ENCODE assay signal across 10 cellular contexts in genomic region chr12:54005531-54005852, GRCh38. TPM values are rescaled to one million over a fixed set of nuclear protein-coding genes. Genes with fewer than 3 reads are reported as not detected.
DNase-seq lines count a peak whose midpoint lies in the region; ATAC-seq and TF ChIP-seq lines count a peak whose summit lies in the region.
"Had no signal": no experiment of that assay in that cellular context is flagged by ENCODE, and none has a peak within 500 bp of the region (broad histone marks: within the 10 kb centered on the region; RNA-seq: fewer than 3 reads in every experiment).

No MANE protein-coding gene starts in this region.

- H3K9me3 Mint-ChIP-seq in activated CD4-positive, alpha-beta memory T cell treated with anti-CD3 and anti-CD28 coated beads for 36 hours = no peaks in the 10 kb centered on the region
- no peaks in the 10 kb centered on the region for H3K9me3 Mint-ChIP-seq in activated CD4-positive, alpha-beta memory T cell treated with anti-CD3 and anti-CD28 coated beads, Interleukin-2, amount 10 ng/mL, durations not matched to agents 7 days and 5 days
- no peaks in the 10 kb centered on the region for H3K9me3 Mint-ChIP-seq in stimulated activated effector memory CD8-positive, alpha-beta T cell treated with anti-CD3 and anti-CD28 coated beads, Interleukin-12 subunit alpha, Interleukin-12 subunit beta, amount 100 ng/mL, for 72 hours
- H3K9me3 Mint-ChIP-seq: activated naive CD4-positive, alpha-beta T cell treated with anti-CD3 and anti-CD28 coated beads, Interleukin-2, amount 10 ng/mL, durations not matched to agents 7 days and 5 days had no signal

- CTCF ChIA-PET in activated CD4-positive, alpha-beta memory T cell treated with anti-CD3 and anti-CD28 coated beads for 36 hours (lab: Charles Lee) = interaction anchor here (0.6 to 9.3 kb wide), 18 partner anchors 9 to 209 kb away, joined by 3 to 127 read pairs (median 7); partner anchors contain the start of genes HOXC10, HOXC13, HOXC5 and SMUG1
- CTCF ChIA-PET in activated CD4-positive, alpha-beta memory T cell treated with anti-CD3 and anti-CD28 coated beads, Interleukin-2, amount 10 ng/mL, durations not matched to agents 7 days and 5 days (lab: Charles Lee) = interaction anchor here (0.6 to 7.0 kb wide), 20 partner anchors 9 to 492 kb away, joined by 3 to 74 read pairs (median 5); partner anchors contain the start of genes HOXC10, HOXC5, NCKAP1L and SMUG1
- CTCF ChIA-PET in PC-3 (lab: Charles Lee) = interaction anchor here (0.6 to 1.5 kb wide), 7 partner anchors 20 to 209 kb away, joined by 3 to 17 read pairs (median 4); partner anchors contain the start of genes HOXC10 and HOXC5

- H3K27ac ChIP-seq in PC-3 (ENCODE audit: low read length) = no peak overlapping the region

- peak overlapping the region; percentile 19 for H3K27ac Mint-ChIP-seq in activated CD4-positive, alpha-beta memory T cell treated with anti-CD3 and anti-CD28 coated beads for 36 hours
- no peak overlapping the region for H3K27ac Mint-ChIP-seq in activated CD4-positive, alpha-beta memory T cell treated with anti-CD3 and anti-CD28 coated beads, Interleukin-2, amount 10 ng/mL, durations not matched to agents 7 days and 5 days
- no peak overlapping the region for H3K27ac Mint-ChIP-seq in stimulated activated effector memory CD8-positive, alpha-beta T cell treated with anti-CD3 and anti-CD28 coated beads, Interleukin-12 subunit alpha, Interleukin-12 subunit beta, amount 100 ng/mL, for 72 hours
- H3K27ac Mint-ChIP-seq: activated naive CD4-positive, alpha-beta T cell treated with anti-CD3 and anti-CD28 coated beads, Interleukin-2, amount 10 ng/mL, durations not matched to agents 7 days and 5 days had no signal

- no peaks in the 10 kb centered on the region for H3K9me2 ChIP-seq in PC-3 (replicated peaks; ENCODE audit: low read length)

- H3K4me3 Mint-ChIP-seq in activated CD4-positive, alpha-beta memory T cell treated with anti-CD3 and anti-CD28 coated beads for 36 hours = no peak overlapping the region
- no peak overlapping the region for H3K4me3 Mint-ChIP-seq in activated CD4-positive, alpha-beta memory T cell treated with anti-CD3 and anti-CD28 coated beads, Interleukin-2, amount 10 ng/mL, durations not matched to agents 7 days and 5 days
- peak overlapping the region; percentile 75 for H3K4me3 Mint-ChIP-seq in stimulated activated effector memory CD8-positive, alpha-beta T cell treated with anti-CD3 and anti-CD28 coated beads, Interleukin-12 subunit alpha, Interleukin-12 subunit beta, amount 100 ng/mL, for 72 hours

- peaks cover 93% of the 10 kb centered on the region for H3K27me3 Mint-ChIP-seq in activated CD4-positive, alpha-beta memory T cell treated with anti-CD3 and anti-CD28 coated beads for 36 hours
- H3K27me3 Mint-ChIP-seq in activated CD4-positive, alpha-beta memory T cell treated with anti-CD3 and anti-CD28 coated beads, Interleukin-2, amount 10 ng/mL, durations not matched to agents 7 days and 5 days = peaks cover 95% of the 10 kb centered on the region

- H3K36me3 ChIP-seq in PC-3 (ENCODE audit: low read depth, low read length) (no peaks in the 10 kb centered on the region), iPS-15b (ENCODE audit: control insufficient read depth, insufficient read depth, low read length) (no peaks in the 10 kb centered on the region)

- H3K4me1 ChIP-seq in PC-3 (ENCODE audit: insufficient read depth, low read length) (peaks cover 21% of the 10 kb centered on the region), iPS-15b (ENCODE audit: control insufficient read depth, insufficient read depth, low read length) (no peaks in the 10 kb centered on the region)

- no peaks in the 10 kb centered on the region for H3K36me3 Mint-ChIP-seq in activated CD4-positive, alpha-beta memory T cell treated with anti-CD3 and anti-CD28 coated beads for 36 hours
- peaks cover 3% of the 10 kb centered on the region for H3K36me3 Mint-ChIP-seq in activated CD4-positive, alpha-beta memory T cell treated with anti-CD3 and anti-CD28 coated beads, Interleukin-2, amount 10 ng/mL, durations not matched to agents 7 days and 5 days (ENCODE audit: low read depth)
- no peaks in the 10 kb centered on the region for H3K36me3 Mint-ChIP-seq in stimulated activated effector memory CD8-positive, alpha-beta T cell treated with anti-CD3 and anti-CD28 coated beads, Interleukin-12 subunit alpha, Interleukin-12 subunit beta, amount 100 ng/mL, for 72 hours

- POLR2A ChIA-PET in activated CD4-positive, alpha-beta memory T cell treated with anti-CD3 and anti-CD28 coated beads for 36 hours (lab: Charles Lee) = no interaction called here
- POLR2A ChIA-PET in activated CD4-positive, alpha-beta memory T cell treated with anti-CD3 and anti-CD28 coated beads, Interleukin-2, amount 10 ng/mL, durations not matched to agents 7 days and 5 days (lab: Charles Lee) = interaction anchor here (0.8 to 1.0 kb wide), 2 partner anchors 47 to 196 kb away, joined by 3 read pairs; no protein-coding TSS in a partner anchor
- POLR2A ChIA-PET in PC-3 (lab: Charles Lee; ENCODE audit: unreplicated experiment) = interaction anchor here (0.7 kb wide), 1 partner anchor 186 kb away, joined by 9 read pairs; no protein-coding TSS in a partner anchor

- H3K27me3 ChIP-seq in PC-3 (ENCODE audit: low read length) = no peaks in the 10 kb centered on the region
- peaks cover 95% of the 10 kb centered on the region for H3K27me3 ChIP-seq in iPS-15b (ENCODE audit: control insufficient read depth, insufficient read depth, low read length)

- H3K79me2 ChIP-seq in PC-3 (ENCODE audit: low read length) = peaks cover 14% of the 10 kb centered on the region

- H3K4me1 Mint-ChIP-seq in activated CD4-positive, alpha-beta memory T cell treated with anti-CD3 and anti-CD28 coated beads for 36 hours (ENCODE audit: low read depth) = peaks cover 20% of the 10 kb centered on the region
- peaks cover 23% of the 10 kb centered on the region for H3K4me1 Mint-ChIP-seq in activated CD4-positive, alpha-beta memory T cell treated with anti-CD3 and anti-CD28 coated beads, Interleukin-2, amount 10 ng/mL, durations not matched to agents 7 days and 5 days
- H3K4me1 Mint-ChIP-seq in stimulated activated effector memory CD8-positive, alpha-beta T cell treated with anti-CD3 and anti-CD28 coated beads, Interleukin-12 subunit alpha, Interleukin-12 subunit beta, amount 100 ng/mL, for 72 hours = peaks cover 33% of the 10 kb centered on the region

- H3K4me2 ChIP-seq in PC-3 (ENCODE audit: low read length) = peak overlapping the region; percentile 71

- H2AFZ ChIP-seq in PC-3 (ENCODE audit: low read length) = peak overlapping the region; percentile 63

- BruUV-seq in PC-3 (replicated peaks; lab: Mats Ljungman, UMichigan) = no TSS peak

- no peak for ATAC-seq in PC-3
- ATAC-seq in stimulated activated effector memory CD8-positive, alpha-beta T cell treated with anti-CD3 and anti-CD28 coated beads, Interleukin-12 subunit alpha, Interleukin-12 subunit beta, amount 100 ng/mL, for 72 hours = no peak
- ATAC-seq in HG02981 (IDR thresholded peaks at IDR 0.05; ENCODE audit: unreplicated experiment) = no peak

- H3F3A ChIP-seq in PC-3 (ENCODE audit: low read length, unreplicated experiment) = no peaks in the 10 kb centered on the region

- TF ChIP-seq CTCF in PC-3 (conservative IDR thresholded peaks at IDR 0.05; ENCODE audit: low read depth, low read length) = no peak

- intact Hi-C loops in activated CD4-positive, alpha-beta memory T cell treated with anti-CD3 and anti-CD28 coated beads for 36 hours (cut with micrococcal nuclease) = loop anchor here (10.0 kb wide), 1 partner anchor 359 kb away; the partner anchor contains the start of gene GPR84
- intact Hi-C loops in PC-3 (cut with micrococcal nuclease) = no loop called here

- H4K20me1 ChIP-seq in PC-3 (ENCODE audit: low read length) = no peaks in the 10 kb centered on the region

- H3K9ac ChIP-seq in PC-3 (ENCODE audit: low read length) = no peak overlapping the region
- H3K9ac ChIP-seq in iPS-15b (ENCODE audit: low read depth, low read length) = no peak overlapping the region

- DNase-seq in activated CD4-positive, alpha-beta memory T cell treated with anti-CD3 and anti-CD28 coated beads for 36 hours = no peak
- no peak for DNase-seq in activated CD4-positive, alpha-beta memory T cell treated with anti-CD3 and anti-CD28 coated beads, Interleukin-2, amount 10 ng/mL, durations not matched to agents 7 days and 5 days
- DNase-seq in PC-3 = no peak
- DNase-seq in stimulated activated effector memory CD8-positive, alpha-beta T cell treated with anti-CD3 and anti-CD28 coated beads, Interleukin-12 subunit alpha, Interleukin-12 subunit beta, amount 100 ng/mL, for 72 hours (ENCODE audit: low spot score in 2 of 2) = no peak
- DNase-seq in stimulated activated CD8-positive, alpha-beta memory T cell treated with anti-CD3 and anti-CD28 coated beads, Interleukin-4, amount 100 ng/mL, for 48 hours = no peak
- no peak for DNase-seq in GM19238 (ENCODE audit: insufficient read length, low spot score)

- H3K4me3 ChIP-seq in PC-3 (ENCODE audit: low read length) (peak overlapping the region; percentile 47; the same call in 1 of the 2 replicates), iPS-15b (ENCODE audit: low read depth, low read length) (peak overlapping the region; percentile 18)

- H3K9me3 ChIP-seq in PC-3 (ENCODE audit: low read length) = no peaks in the 10 kb centered on the region
- no peaks in the 10 kb centered on the region for H3K9me3 ChIP-seq in iPS-15b (ENCODE audit: control insufficient read depth, insufficient read depth, low read length)

RNA-seq across cellular contexts. Expression of gene HOXC8, which starts 3.3 kb away (rescaled TPM):
- not detected for total RNA-seq in activated CD4-positive, alpha-beta memory T cell treated with anti-CD3 and anti-CD28 coated beads for 36 hours
- not detected for total RNA-seq in activated CD4-positive, alpha-beta memory T cell treated with anti-CD3 and anti-CD28 coated beads, Interleukin-2, amount 10 ng/mL, durations not matched to agents 7 days and 5 days
- 1.1 and 2.4 TPM in 2 replicates for total RNA-seq in PC-3 (2014; rRNA removed)

RNA-seq across cellular contexts. Expression of gene HOXC9, which starts 5.5 kb away (rescaled TPM):
- total RNA-seq in activated CD4-positive, alpha-beta memory T cell treated with anti-CD3 and anti-CD28 coated beads for 36 hours = not detected
- not detected for total RNA-seq in activated CD4-positive, alpha-beta memory T cell treated with anti-CD3 and anti-CD28 coated beads, Interleukin-2, amount 10 ng/mL, durations not matched to agents 7 days and 5 days
- total RNA-seq in PC-3 (2014; rRNA removed) = 1.5 and 1.8 TPM in 2 replicates
- total RNA-seq: IMR-90 had no signal

RNA-seq across cellular contexts. Expression of gene HOXC10, which starts 20.5 kb away (rescaled TPM):
- not detected for total RNA-seq in activated CD4-positive, alpha-beta memory T cell treated with anti-CD3 and anti-CD28 coated beads for 36 hours
- total RNA-seq in activated CD4-positive, alpha-beta memory T cell treated with anti-CD3 and anti-CD28 coated beads, Interleukin-2, amount 10 ng/mL, durations not matched to agents 7 days and 5 days = not detected
- total RNA-seq in PC-3 (2014; rRNA removed) = 0.69 and 2.9 TPM in 2 replicates
- total RNA-seq: IMR-90 had no signal

RNA-seq across cellular contexts. Expression of gene HOXC6, which starts 22.7 kb away (rescaled TPM):
- not detected for total RNA-seq in activated CD4-positive, alpha-beta memory T cell treated with anti-CD3 and anti-CD28 coated beads for 36 hours
- total RNA-seq in activated CD4-positive, alpha-beta memory T cell treated with anti-CD3 and anti-CD28 coated beads, Interleukin-2, amount 10 ng/mL, durations not matched to agents 7 days and 5 days = not detected
- total RNA-seq in PC-3 (2014; rRNA removed) = 2.8 and 5.3 TPM in 2 replicates
- total RNA-seq: IMR-90 had no signal

RNA-seq across cellular contexts. Expression of gene HOXC5, which starts 27.4 kb away (rescaled TPM):
- not detected for total RNA-seq in activated CD4-positive, alpha-beta memory T cell treated with anti-CD3 and anti-CD28 coated beads for 36 hours
- not detected for total RNA-seq in activated CD4-positive, alpha-beta memory T cell treated with anti-CD3 and anti-CD28 coated beads, Interleukin-2, amount 10 ng/mL, durations not matched to agents 7 days and 5 days
- total RNA-seq in PC-3 (2014; rRNA removed) = 0.26 and 0.29 TPM in 2 replicates
- total RNA-seq: IMR-90 had no signal
